8 cellular contexts compared by ENCODE assay signal in genomic region chr1:43366179-43366578, GRCh38. TPM values are rescaled to one million over a fixed set of nuclear protein-coding genes. Genes with fewer than 3 reads are reported as not detected.
DNase-seq lines count a peak whose midpoint lies in the region; ATAC-seq, FAIRE-seq and TF ChIP-seq lines count a peak whose summit lies in the region.

No MANE protein-coding gene starts in this region.

- peaks cover 15 to 44% (median 37%) of the 10 kb centered on the region in 4 donors for H3K36me3 ChIP-seq in upper lobe of left lung

- CTCF ChIA-PET in activated naive CD4-positive, alpha-beta T cell treated with anti-CD3 and anti-CD28 coated beads, Interleukin-2, amount 10 ng/mL, durations not matched to agents 7 days and 5 days (lab: Charles Lee), result no interaction called here

- ATAC-seq in upper lobe of left lung (ENCODE audit: low FRiP score in 2 of 2), result peak in 1 of 2 donors; percentile 8
- no peak for ATAC-seq in GM21529 (IDR thresholded peaks at IDR 0.05; ENCODE audit: unreplicated experiment)

- H3K4me3 Mint-ChIP-seq in activated naive CD4-positive, alpha-beta T cell treated with anti-CD3 and anti-CD28 coated beads, Interleukin-2, amount 10 ng/mL, durations not matched to agents 7 days and 5 days, result peak overlapping the region; percentile 83

- H3K4me1 ChIP-seq in upper lobe of left lung, result peaks cover 25 to 41% (median 31%) of the 10 kb centered on the region in 4 donors

- no peak for FAIRE-seq in GM12891 (lab: Jason Lieb, UNC)

- peak overlapping the region; percentile 61 for H3K27ac Mint-ChIP-seq in activated naive CD4-positive, alpha-beta T cell treated with anti-CD3 and anti-CD28 coated beads, Interleukin-2, amount 10 ng/mL, durations not matched to agents 7 days and 5 days

- H3K36me3 Mint-ChIP-seq in activated naive CD4-positive, alpha-beta T cell treated with anti-CD3 and anti-CD28 coated beads, Interleukin-2, amount 10 ng/mL, durations not matched to agents 7 days and 5 days, result peaks cover 49% of the 10 kb centered on the region

- peak in 1 of 4 donors; percentile 47 for TF ChIP-seq POLR2A in upper lobe of left lung (IDR thresholded peaks at IDR 0.05)
- TF ChIP-seq POLR2A in GM12891 (IDR thresholded peaks at IDR 0.05; ENCODE audit: low read depth, low read length), result no peak

- H3K27me3 ChIP-seq in layer of hippocampus (ENCODE audit: control insufficient read depth, insufficient read depth, low read length) (no peaks in the 10 kb centered on the region), upper lobe of left lung (no peaks in the 10 kb centered on the region)

- TF ChIP-seq EP300 in upper lobe of left lung (IDR thresholded peaks at IDR 0.05), result no peak

- H3K27me3 Mint-ChIP-seq in activated naive CD4-positive, alpha-beta T cell treated with anti-CD3 and anti-CD28 coated beads, Interleukin-2, amount 10 ng/mL, durations not matched to agents 7 days and 5 days, result no peaks in the 10 kb centered on the region

- no peaks in the 10 kb centered on the region for H3K9me3 Mint-ChIP-seq in activated naive CD4-positive, alpha-beta T cell treated with anti-CD3 and anti-CD28 coated beads, Interleukin-2, amount 10 ng/mL, durations not matched to agents 7 days and 5 days

- H3K4me1 Mint-ChIP-seq in activated naive CD4-positive, alpha-beta T cell treated with anti-CD3 and anti-CD28 coated beads, Interleukin-2, amount 10 ng/mL, durations not matched to agents 7 days and 5 days, result peaks cover 63% of the 10 kb centered on the region

- no peak for TF ChIP-seq CTCF in upper lobe of left lung (IDR thresholded peaks at IDR 0.05)

- H3K27ac ChIP-seq in angular gyrus (ENCODE audit: low read depth, low read length) (peak overlapping the region; percentile 72), layer of hippocampus (ENCODE audit: low read depth, low read length) (peak overlapping the region; percentile 89), upper lobe of left lung (peak overlapping the region; percentile 93 to 98 (median 98))

- no peaks in the 10 kb centered on the region for H3K9me3 ChIP-seq in upper lobe of left lung

- peak overlapping the region in 3 of 4 donors; percentile 82 to 90 (median 88) for H3K4me3 ChIP-seq in upper lobe of left lung

- WGBS in upper lobe of left lung, 2 donors, result 54 to 67% methylated on average over 9 to 11 of the region's 11 CpGs

- DNase-seq in activated naive CD4-positive, alpha-beta T cell treated with anti-CD3 and anti-CD28 coated beads, Interleukin-2, amount 10 ng/mL, durations not matched to agents 7 days and 5 days, result peak; percentile 29
- DNase-seq in activated naive CD4-positive, alpha-beta T cell treated with anti-CD3 and anti-CD28 coated beads, Interleukin-2, amount 50 U/mL, for 16 hours, result no peak
- DNase-seq in upper lobe of left lung, result peak; percentile 83 to 87
- no peak for DNase-seq in OCI-M2 (lab: John Stamatoyannopoulos, UW; ENCODE audit: unreplicated experiment)
- no peak for DNase-seq in GM12891 (ENCODE audit: insufficient read length, low spot score)

TF ChIP-seq in GM12891, 5 proteins besides CTCF, POLR2A, EP300 and RAD21:
- TF ChIP-seq PAX5 (IDR thresholded peaks at IDR 0.05; ENCODE audit: insufficient read depth, low read length, severe bottlenecking), result no peak
- no peak for TF ChIP-seq POU2F2 (IDR thresholded peaks at IDR 0.05; ENCODE audit: low read depth, low read length)
- no peak for TF ChIP-seq POLR2AphosphoS5 (IDR thresholded peaks at IDR 0.05; ENCODE audit: low read depth, low read length)
- no peak for TF ChIP-seq SPI1 (IDR thresholded peaks at IDR 0.05; ENCODE audit: low read depth, low read length)
- no peak for TF ChIP-seq TAF1 (IDR thresholded peaks at IDR 0.05; ENCODE audit: low read depth, low read length)

RNA-seq across cellular contexts. Expression of gene ELOVL1, which starts 1.6 kb away (rescaled TPM):
- total RNA-seq in upper lobe of left lung, result 100 to 1,000 TPM in 1 of 6 donors, 10 to 100 TPM in 5; 32.5 to 118 (median 72.0) TPM
- 63.5 TPM for polyA plus RNA-seq in GM12891 (2012; ENCODE audit: low read depth, missing spikeins)

RNA-seq across cellular contexts. Expression of gene CDC20, which starts 7.4 kb away (rescaled TPM):
- 1 to 10 TPM in 5 of 6 donors, not detected in 1; 2.1 to 8.4 (median 2.9) TPM for total RNA-seq in upper lobe of left lung
- 64.3 TPM for polyA plus RNA-seq in GM12891 (2012; ENCODE audit: low read depth, missing spikeins)

RNA-seq across cellular contexts. Expression of gene MED8, which starts 23.4 kb away (rescaled TPM):
- 10 to 100 TPM; 13.8 to 59.7 (median 38.4) TPM for total RNA-seq in upper lobe of left lung
- 38.3 TPM for polyA plus RNA-seq in GM12891 (2012; ENCODE audit: low read depth, missing spikeins)

RNA-seq across cellular contexts. Expression of gene SZT2, which starts 23.5 kb away (rescaled TPM):
- total RNA-seq in upper lobe of left lung, result 100 to 1,000 TPM in 1 of 6 donors, 10 to 100 TPM in 5; 33.3 to 184 (median 57.0) TPM
- 11.0 TPM for polyA plus RNA-seq in GM12891 (2012; ENCODE audit: low read depth, missing spikeins)

RNA-seq across cellular contexts. Expression of gene MPL, which starts 28.6 kb away (rescaled TPM):
- total RNA-seq in upper lobe of left lung, result 1 to 10 TPM in 1 of 6 donors, under 1 TPM in 5; 0.24 to 6.3 (median 0.74) TPM
- polyA plus RNA-seq in GM12891 (2012; ENCODE audit: low read depth, missing spikeins), result not detected

Comparison
In these comparisons a context has a peak if more than half of its experiments do, and no peak if none do; other contexts are left out.
1. DNase-seq: peak in activated naive CD4-positive, alpha-beta T cell treated with anti-CD3 and anti-CD28 coated beads, Interleukin-2, amount 10 ng/mL, durations not matched to agents 7 days and 5 days (single experiment) and upper lobe of left lung (2 of 2); none in activated naive CD4-positive, alpha-beta T cell treated with anti-CD3 and anti-CD28 coated beads, Interleukin-2, amount 50 U/mL, for 16 hours (single experiment), OCI-M2 (single experiment) and GM12891 (single experiment).
2. Peak in every context shown above with its lines, with median percentiles within 50 percentile points of each other: H3K27ac ChIP-seq.